ENCODE assay signal across 15 cellular contexts in genomic region chr13:109281823-109282239, GRCh38.
"Had no signal": no experiment of that assay in that cellular context is flagged by ENCODE, and none has a peak within 500 bp of the region (broad histone marks: within the 10 kb centered on the region; RNA-seq: fewer than 3 reads in every experiment).

No MANE protein-coding gene starts in this region.

- H3K27me3 ChIP-seq: brain microvascular endothelial cell, left lung, sigmoid colon had no signal

- H3K4me3 ChIP-seq: left lung, sigmoid colon, thoracic aorta had no signal

- DNase-seq: activated CD4-positive, CD25-positive, alpha-beta regulatory T cell treated with anti-CD3 and anti-CD28 coated beads, Interleukin-2, amount 50 U/mL, for 72 hours; activated naive CD4-positive, alpha-beta T cell; activated naive CD8-positive, alpha-beta T cell treated with anti-CD3 and anti-CD28 coated beads, Interleukin-2, amount 10 ng/mL, durations not matched to agents 7 days and 5 days; brain microvascular endothelial cell; effector memory CD4-positive, alpha-beta T cell; foreskin melanocyte; sigmoid colon; stimulated activated CD4-positive, alpha-beta T cell treated with anti-CD3 and anti-CD28 coated beads, Interleukin-12 subunit alpha, Interleukin-12 subunit beta, amount 100 ng/mL, for 4 hours; stimulated activated CD4-positive, alpha-beta T cell treated with anti-CD3 and anti-CD28 coated beads, Interleukin-2, amount 100 ng/mL, for 24 hours; T-helper 1 cell; T1000 had no signal

- ATAC-seq: left lung had no signal

- H3K9me3 Mint-ChIP-seq: activated naive CD8-positive, alpha-beta T cell treated with anti-CD3 and anti-CD28 coated beads, Interleukin-2, amount 10 ng/mL, durations not matched to agents 7 days and 5 days; activated T-helper 1 cell treated with anti-CD3 and anti-CD28 coated beads, Interleukin-12 subunit alpha, Interleukin-12 subunit beta, Interleukin-2, Interleukin-4 antibody, amounts not matched to agents 30 ng/mL and 10 ng/mL and 1 ng/mL, durations not matched to agents 14 hours and 24 hours and 36 hours; nephron had no signal

- H3K36me3 Mint-ChIP-seq: activated naive CD8-positive, alpha-beta T cell treated with anti-CD3 and anti-CD28 coated beads, Interleukin-2, amount 10 ng/mL, durations not matched to agents 7 days and 5 days had no signal

- H3K27ac ChIP-seq: brain microvascular endothelial cell, left lung, sigmoid colon, thoracic aorta had no signal

- H3K9me3 ChIP-seq: left lung, sigmoid colon, thoracic aorta had no signal

- H3K27ac Mint-ChIP-seq: activated naive CD8-positive, alpha-beta T cell treated with anti-CD3 and anti-CD28 coated beads, Interleukin-2, amount 10 ng/mL, durations not matched to agents 7 days and 5 days; activated T-helper 1 cell treated with anti-CD3 and anti-CD28 coated beads, Interleukin-12 subunit alpha, Interleukin-12 subunit beta, Interleukin-2, Interleukin-4 antibody, amounts not matched to agents 30 ng/mL and 10 ng/mL and 1 ng/mL, durations not matched to agents 14 hours and 24 hours and 36 hours; nephron had no signal

- H3K27me3 Mint-ChIP-seq: activated naive CD8-positive, alpha-beta T cell treated with anti-CD3 and anti-CD28 coated beads, Interleukin-2, amount 10 ng/mL, durations not matched to agents 7 days and 5 days had no signal

- H3K4me1 Mint-ChIP-seq: activated naive CD8-positive, alpha-beta T cell treated with anti-CD3 and anti-CD28 coated beads, Interleukin-2, amount 10 ng/mL, durations not matched to agents 7 days and 5 days; nephron had no signal

- H3K4me1 ChIP-seq: left lung, sigmoid colon had no signal

- H3K4me3 Mint-ChIP-seq: activated naive CD8-positive, alpha-beta T cell treated with anti-CD3 and anti-CD28 coated beads, Interleukin-2, amount 10 ng/mL, durations not matched to agents 7 days and 5 days; activated T-helper 1 cell treated with anti-CD3 and anti-CD28 coated beads, Interleukin-12 subunit alpha, Interleukin-12 subunit beta, Interleukin-2, Interleukin-4 antibody, amounts not matched to agents 30 ng/mL and 10 ng/mL and 1 ng/mL, durations not matched to agents 14 hours and 24 hours and 36 hours; nephron had no signal

- H3K36me3 ChIP-seq: brain microvascular endothelial cell, left lung, sigmoid colon, thoracic aorta had no signal
